ENCODE assay signal across 23 cellular contexts in genomic region chrX:133337250-133337649, GRCh38.
DNase-seq lines count a peak whose midpoint lies in the region; FAIRE-seq and TF ChIP-seq lines count a peak whose summit lies in the region.
"Had no signal": no experiment of that assay in that cellular context is flagged by ENCODE, and none has a peak within 500 bp of the region (broad histone marks: within the 10 kb centered on the region; RNA-seq: fewer than 3 reads in every experiment).

No MANE protein-coding gene starts in this region.

- in situ Hi-C loops in mammary epithelial cell (cut with MboI; ENCODE audit: low sequenced_read_pairs in 2 of 2) = loop anchor here (10.0 to 25.0 kb wide), 2 partner anchors 325 to 338 kb away; no protein-coding TSS in a partner anchor

- H2AFZ ChIP-seq in mammary epithelial cell (ENCODE audit: low read depth, low read length) = no peak overlapping the region

- H3K27me3 Mint-ChIP-seq in nephron (ENCODE audit: low read depth) = no peaks in the 10 kb centered on the region
- no peaks in the 10 kb centered on the region for H3K27me3 Mint-ChIP-seq in type B pancreatic cell
- H3K27me3 Mint-ChIP-seq: activated CD8-positive, alpha-beta T cell treated with anti-CD3 and anti-CD28 coated beads for 36 hours; activated naive CD8-positive, alpha-beta T cell treated with anti-CD3 and anti-CD28 coated beads for 36 hours; stimulated activated naive B cell treated with anti-CD40 and anti-IgM and Interleukin-4, amounts not matched to agents 10 μg/mL and 1 μg/mL and 100 μg/mL, for 72 hours had no signal

- H3K4me1 Mint-ChIP-seq in nephron (peaks cover 55% of the 10 kb centered on the region), type B pancreatic cell (ENCODE audit: unreplicated experiment) (peaks cover 64% of the 10 kb centered on the region)
- H3K4me1 Mint-ChIP-seq: activated naive CD8-positive, alpha-beta T cell treated with anti-CD3 and anti-CD28 coated beads for 36 hours; stimulated activated naive B cell treated with anti-CD40 and anti-IgM and Interleukin-4, amounts not matched to agents 10 μg/mL and 1 μg/mL and 100 μg/mL, for 72 hours had no signal

- no peaks in the 10 kb centered on the region for H4K20me1 ChIP-seq in mammary epithelial cell (ENCODE audit: insufficient read depth, low read length)

- peak; percentile 92 for FAIRE-seq in colon (lab: Jason Lieb, UNC)
- FAIRE-seq: endothelial cell of umbilical vein, TTC549 had no signal

- no peak for TF ChIP-seq POLR2A in breast epithelium (IDR thresholded peaks at IDR 0.05)

- peak; percentile 50 to 58 for DNase-seq in breast epithelium (ENCODE audit: low spot score in 2 of 2)
- DNase-seq in mammary epithelial cell = no peak
- no peak for DNase-seq in type B pancreatic cell (ENCODE audit: extremely low spot score, unreplicated experiment)
- no peak for DNase-seq in substantia nigra (lab: John Stamatoyannopoulos, UW)
- DNase-seq in activated CD8-positive, alpha-beta memory T cell treated with anti-CD3 and anti-CD28 coated beads for 24 hours = no peak
- DNase-seq in AG20443 (ENCODE audit: low spot score) = no peak
- DNase-seq: activated CD4-positive, CD25-positive, alpha-beta regulatory T cell treated with anti-CD3 and anti-CD28 coated beads, Interleukin-2, amount 50 U/mL, for 72 hours; activated CD8-positive, alpha-beta T cell treated with anti-CD3 and anti-CD28 coated beads for 36 hours; activated naive CD8-positive, alpha-beta T cell treated with anti-CD3 and anti-CD28 coated beads for 36 hours; CD8-positive, alpha-beta T cell; DMS153; dorsolateral prefrontal cortex; IMR-90; kidney glomerular epithelial cell; NCI-H1105 treated with DMSO at 0.1 percent for 48 hours; NCI-H2029; NCI-H526; sigmoid colon; stimulated activated naive B cell treated with anti-CD40 and anti-IgM and Interleukin-4, amounts not matched to agents 10 μg/mL and 1 μg/mL and 100 μg/mL, for 72 hours had no signal

- H3K4me3 ChIP-seq in breast epithelium (no peak overlapping the region), mammary epithelial cell (replicated peaks in 1 of 3; ENCODE audit: insufficient read depth in 1 of 3, low read depth in 2 of 3, low read length in 3 of 3) (no peak overlapping the region)
- H3K4me3 ChIP-seq: dorsolateral prefrontal cortex, sigmoid colon had no signal

- H3K79me2 ChIP-seq in mammary epithelial cell (ENCODE audit: insufficient read depth, low read length) = no peaks in the 10 kb centered on the region

- WGBS in mammary epithelial cell (ENCODE audit: low coverage, missing lambda C conversion rate) = 38% methylated on average over 2 of the region's 2 CpGs

- no peaks in the 10 kb centered on the region for H3K36me3 Mint-ChIP-seq in nephron (ENCODE audit: low read depth)
- peaks cover 20% of the 10 kb centered on the region for H3K36me3 Mint-ChIP-seq in type B pancreatic cell
- H3K36me3 Mint-ChIP-seq: activated naive CD8-positive, alpha-beta T cell treated with anti-CD3 and anti-CD28 coated beads for 36 hours; CD8-positive, alpha-beta T cell; stimulated activated naive B cell treated with anti-CD40 and anti-IgM and Interleukin-4, amounts not matched to agents 10 μg/mL and 1 μg/mL and 100 μg/mL, for 72 hours had no signal

- H3K27me3 ChIP-seq in breast epithelium (peaks cover 0 to 29% of the 10 kb centered on the region in 2 donors), mammary epithelial cell (ENCODE audit: insufficient read depth, low read length) (no peaks in the 10 kb centered on the region)
- H3K27me3 ChIP-seq: sigmoid colon had no signal

- dilution Hi-C loops in mammary epithelial cell (cut with HindIII; ENCODE audit: low sequenced_read_pairs) = no loop called here

- H3K27ac Mint-ChIP-seq in nephron (peak overlapping the region in 2 of 3 experiments; percentile 12 to 34), type B pancreatic cell (peak overlapping the region; percentile 12)
- H3K27ac Mint-ChIP-seq: activated CD8-positive, alpha-beta T cell treated with anti-CD3 and anti-CD28 coated beads for 36 hours; activated naive CD8-positive, alpha-beta T cell treated with anti-CD3 and anti-CD28 coated beads for 36 hours; CD8-positive, alpha-beta T cell; stimulated activated naive B cell treated with anti-CD40 and anti-IgM and Interleukin-4, amounts not matched to agents 10 μg/mL and 1 μg/mL and 100 μg/mL, for 72 hours had no signal

- CTCF ChIA-PET in mammary epithelial cell (lab: Charles Lee; ENCODE audit: low non-redundant PET) = no interaction called here

- H3K4me3 Mint-ChIP-seq in nephron (no peak overlapping the region), type B pancreatic cell (peak overlapping the region; percentile 5)
- H3K4me3 Mint-ChIP-seq: activated CD8-positive, alpha-beta T cell treated with anti-CD3 and anti-CD28 coated beads for 36 hours; activated naive CD8-positive, alpha-beta T cell treated with anti-CD3 and anti-CD28 coated beads for 36 hours; CD8-positive, alpha-beta T cell; stimulated activated naive B cell treated with anti-CD40 and anti-IgM and Interleukin-4, amounts not matched to agents 10 μg/mL and 1 μg/mL and 100 μg/mL, for 72 hours had no signal

- TF ChIP-seq CTCF in breast epithelium (IDR thresholded peaks at IDR 0.05) (no peak), mammary epithelial cell (conservative IDR thresholded peaks at IDR 0.05 in 1 of 2, IDR thresholded peaks at IDR 0.05 in 1 of 2; ENCODE audit: extremely low read depth in 1 of 2, insufficient read depth in 1 of 2, low read depth in 1 of 2, low read length in 2 of 2) (no peak), nephron (IDR thresholded peaks at IDR 0.05; ENCODE audit: unreplicated experiment in 3 of 3) (no peak), type B pancreatic cell (conservative IDR thresholded peaks at IDR 0.05) (no peak)

- no peaks in the 10 kb centered on the region for H3K9me3 ChIP-seq in breast epithelium
- no peaks in the 10 kb centered on the region for H3K9me3 ChIP-seq in mammary epithelial cell (replicated peaks; ENCODE audit: insufficient read depth, low read length)
- H3K9me3 ChIP-seq: sigmoid colon had no signal

- H3K27ac ChIP-seq in breast epithelium (no peak overlapping the region), mammary epithelial cell (ENCODE audit: insufficient read depth, low read depth, low read length) (no peak overlapping the region), substantia nigra (ENCODE audit: low read depth, low read length, poor library complexity, severe bottlenecking) (no peak overlapping the region)
- H3K27ac ChIP-seq: dorsolateral prefrontal cortex had no signal

- no peak overlapping the region for H3K9ac ChIP-seq in mammary epithelial cell (ENCODE audit: insufficient read depth, low read length)

- H3K9me3 Mint-ChIP-seq in nephron = no peaks in the 10 kb centered on the region
- H3K9me3 Mint-ChIP-seq in type B pancreatic cell = peaks cover 4% of the 10 kb centered on the region
- H3K9me3 Mint-ChIP-seq: activated CD8-positive, alpha-beta T cell treated with anti-CD3 and anti-CD28 coated beads for 36 hours; activated naive CD8-positive, alpha-beta T cell treated with anti-CD3 and anti-CD28 coated beads for 36 hours; CD8-positive, alpha-beta T cell; stimulated activated naive B cell treated with anti-CD40 and anti-IgM and Interleukin-4, amounts not matched to agents 10 μg/mL and 1 μg/mL and 100 μg/mL, for 72 hours had no signal

- no peaks in the 10 kb centered on the region for H3K4me1 ChIP-seq in breast epithelium
- no peaks in the 10 kb centered on the region for H3K4me1 ChIP-seq in mammary epithelial cell (ENCODE audit: insufficient read depth, low read length)

- BruUV-seq in mammary epithelial cell (replicated peaks; lab: Mats Ljungman, UMichigan) = no TSS peak

- intact Hi-C loops in breast epithelium (cut with DNase I; ENCODE audit: low total_unique reads) (no loop called here), mammary epithelial cell (cut with micrococcal nuclease) (no loop called here)

- H3K36me3 ChIP-seq in breast epithelium = no peaks in the 10 kb centered on the region
- no peaks in the 10 kb centered on the region for H3K36me3 ChIP-seq in mammary epithelial cell (ENCODE audit: insufficient read depth, low read length)
- H3K36me3 ChIP-seq: sigmoid colon had no signal

- H3K4me2 ChIP-seq in mammary epithelial cell (ENCODE audit: insufficient read depth, low read depth, low read length) = no peak overlapping the region

Comparison
In these comparisons a context has a peak if more than half of its experiments do, and no peak if none do; other contexts are left out.
1. DNase-seq: peak in breast epithelium (2 of 2); none in mammary epithelial cell (single experiment), type B pancreatic cell (single experiment), substantia nigra (0 of 49), activated CD8-positive, alpha-beta memory T cell treated with anti-CD3 and anti-CD28 coated beads for 24 hours (single experiment) and AG20443 (single experiment).